Comparison of ENCODE assay signal across 8 cellular contexts in the genomic region with DNA sequence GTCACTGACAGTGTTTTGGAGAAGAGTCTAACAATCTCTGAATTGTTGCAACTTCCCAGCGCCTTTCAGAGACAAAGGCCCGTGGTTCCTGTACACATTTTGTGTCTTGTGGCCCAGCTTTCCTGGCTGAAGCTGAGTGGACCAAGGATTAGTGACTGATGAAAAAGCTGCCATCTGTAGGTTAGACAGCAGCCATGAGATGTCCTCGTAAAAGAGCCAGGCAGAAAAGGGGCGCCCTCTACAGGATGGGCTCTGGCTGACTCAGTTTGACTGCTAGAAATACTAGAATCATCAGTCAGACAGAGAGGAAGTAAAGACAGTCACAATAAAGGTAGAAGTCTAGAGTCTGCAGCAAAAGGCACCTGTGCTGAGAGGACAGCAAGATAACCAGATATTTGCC. TPM values are rescaled to one million over a fixed set of nuclear protein-coding genes. Genes with fewer than 3 reads are reported as not detected.
A peak's percentile ranks its signal among the peaks of the same experiment; 100 is the strongest.
DNase-seq lines count a peak whose midpoint lies in the region; ATAC-seq and TF ChIP-seq lines count a peak whose summit lies in the region.

No MANE protein-coding gene starts in this region.

- ATAC-seq in left lobe of liver, result peak; percentile 59
- ATAC-seq in stimulated activated memory B cell treated with anti-CD40 and anti-IgM and Interleukin-4, amounts not matched to agents 10 μg/mL and 1 μg/mL and 100 μg/mL, for 72 hours, result peak; percentile 65
- no peak for ATAC-seq in HG03108 (IDR thresholded peaks at IDR 0.05; ENCODE audit: unreplicated experiment)
- no peak for ATAC-seq in HG02571 (IDR thresholded peaks at IDR 0.05; ENCODE audit: unreplicated experiment)

- peaks cover 0 to 19% (median 5%) of the 10 kb centered on the region in 10 experiments; a peak in 9 of 20 replicates for H3K4me1 ChIP-seq in BLaER1 treated with 17β-estradiol and CSF1 and Interleukin-3, amounts not matched to agents 10 nM and 100 nM
- H3K4me1 ChIP-seq in HEK293 (ENCODE audit: control insufficient read depth, insufficient read depth, low read length) (peaks cover 6% of the 10 kb centered on the region; the same call in 1 of the 2 replicates), SJSA1 (replicated peaks) (peaks cover 23% of the 10 kb centered on the region), adipocyte (ENCODE audit: control insufficient read depth, insufficient read depth, low read length) (peaks cover 20% of the 10 kb centered on the region)

- no peak overlapping the region for H3K4me3 ChIP-seq in BLaER1 treated with 17β-estradiol and CSF1 and Interleukin-3, amounts not matched to agents 10 nM and 100 nM
- H3K4me3 ChIP-seq in HEK293 (ENCODE audit: low read depth, low read length) (no peak overlapping the region), SJSA1 (no peak overlapping the region), adipocyte (ENCODE audit: low read length) (peak overlapping the region; percentile 23)

- H3K4me1 Mint-ChIP-seq in stimulated activated memory B cell treated with anti-CD40 and anti-IgM and Interleukin-4, amounts not matched to agents 10 μg/mL and 1 μg/mL and 100 μg/mL, for 72 hours, result no peaks in the 10 kb centered on the region

- H3K4me3 Mint-ChIP-seq in stimulated activated memory B cell treated with anti-CD40 and anti-IgM and Interleukin-4, amounts not matched to agents 10 μg/mL and 1 μg/mL and 100 μg/mL, for 72 hours, result no peak overlapping the region

- H4K20me1 ChIP-seq in BLaER1 treated with 17β-estradiol and CSF1 and Interleukin-3, amounts not matched to agents 10 nM and 100 nM, result no peaks in the 10 kb centered on the region

- H3K36me3 ChIP-seq in BLaER1 treated with 17β-estradiol and CSF1 and Interleukin-3, amounts not matched to agents 10 nM and 100 nM, result no peaks in the 10 kb centered on the region
- H3K36me3 ChIP-seq in HEK293 (ENCODE audit: control insufficient read depth in 2 of 2, insufficient read depth in 1 of 2, low read length in 2 of 2), result no peaks in the 10 kb centered on the region
- H3K36me3 ChIP-seq in SJSA1, result no peaks in the 10 kb centered on the region
- no peaks in the 10 kb centered on the region for H3K36me3 ChIP-seq in adipocyte (ENCODE audit: control insufficient read depth, insufficient read depth, low read length, severe bottlenecking)

- POLR2A ChIA-PET in HEK293 (lab: Yijun Ruan, JAX), result interaction anchor here (0.6 kb wide), 1 partner anchor 56 kb away, joined by 9 read pairs; no protein-coding TSS in a partner anchor

- DNase-seq in SJSA1 (ENCODE audit: low read depth in 1 of 2, low spot score in 2 of 2) (peak; percentile 63 to 74), adipocyte (ENCODE audit: low read depth) (peak; percentile 10), left lobe of liver (ENCODE audit: low spot score) (peak; percentile 39)

- no peaks in the 10 kb centered on the region for H3K27me3 Mint-ChIP-seq in stimulated activated memory B cell treated with anti-CD40 and anti-IgM and Interleukin-4, amounts not matched to agents 10 μg/mL and 1 μg/mL and 100 μg/mL, for 72 hours

- H3K9me3 Mint-ChIP-seq in stimulated activated memory B cell treated with anti-CD40 and anti-IgM and Interleukin-4, amounts not matched to agents 10 μg/mL and 1 μg/mL and 100 μg/mL, for 72 hours, result no peaks in the 10 kb centered on the region

- no peak overlapping the region; a peak in 1 of 22 replicates for H3K9ac ChIP-seq in BLaER1 treated with 17β-estradiol and CSF1 and Interleukin-3, amounts not matched to agents 10 nM and 100 nM
- H3K9ac ChIP-seq in adipocyte (ENCODE audit: low read length), result peak overlapping the region; percentile 28

- no peaks in the 10 kb centered on the region for H3K9me3 ChIP-seq in BLaER1 treated with 17β-estradiol and CSF1 and Interleukin-3, amounts not matched to agents 10 nM and 100 nM (replicated peaks in 1 of 11)
- H3K9me3 ChIP-seq in HEK293 (ENCODE audit: control insufficient read depth, insufficient read depth, low read depth, low read length) (no peaks in the 10 kb centered on the region), SJSA1 (replicated peaks) (no peaks in the 10 kb centered on the region), adipocyte (ENCODE audit: control insufficient read depth, low read length) (peaks cover 6% of the 10 kb centered on the region)

- no peaks in the 10 kb centered on the region for H3K27me3 ChIP-seq in BLaER1 treated with 17β-estradiol and CSF1 and Interleukin-3, amounts not matched to agents 10 nM and 100 nM
- H3K27me3 ChIP-seq in SJSA1 (replicated peaks), result no peaks in the 10 kb centered on the region
- no peaks in the 10 kb centered on the region for H3K27me3 ChIP-seq in adipocyte (replicated peaks; ENCODE audit: control insufficient read depth, insufficient read depth, low read length)

- TF ChIP-seq CTCF in HEK293 (tag by site-specific recombination; IDR thresholded peaks at IDR 0.05), result 0 out of 2 replicates have a peak, but pooled peaks have one; percentile 41

- no peak overlapping the region for H3K27ac Mint-ChIP-seq in stimulated activated memory B cell treated with anti-CD40 and anti-IgM and Interleukin-4, amounts not matched to agents 10 μg/mL and 1 μg/mL and 100 μg/mL, for 72 hours

- CTCF ChIA-PET in HEK293 (lab: Yijun Ruan, JAX), result interaction anchor here (0.6 to 1.6 kb wide), 8 partner anchors 10 to 736 kb away, joined by 3 to 6 read pairs (median 3); no protein-coding TSS in a partner anchor

- H3K4me2 ChIP-seq in BLaER1 treated with 17β-estradiol and CSF1 and Interleukin-3, amounts not matched to agents 10 nM and 100 nM, result peak overlapping the region in 6 of 11 experiments; percentile 10 to 55 (median 30); a peak in 9 of 22 replicates

- H3K36me3 Mint-ChIP-seq in stimulated activated memory B cell treated with anti-CD40 and anti-IgM and Interleukin-4, amounts not matched to agents 10 μg/mL and 1 μg/mL and 100 μg/mL, for 72 hours, result no peaks in the 10 kb centered on the region

- peak overlapping the region in 2 of 11 experiments; percentile 42 to 52; a peak in 4 of 22 replicates for H3K27ac ChIP-seq in BLaER1 treated with 17β-estradiol and CSF1 and Interleukin-3, amounts not matched to agents 10 nM and 100 nM
- no peak overlapping the region for H3K27ac ChIP-seq in HEK293 (ENCODE audit: extremely low read depth, low read depth, low read length)
- peak overlapping the region; percentile 78 for H3K27ac ChIP-seq in SJSA1

TF ChIP-seq in HEK293, 187 proteins besides CTCF, POLR2A, EP300 and RAD21:
- TF ChIP-seq ZNF768 (tag by site-specific recombination; IDR thresholded peaks at IDR 0.05) (no peak), GLI4 (tag by site-specific recombination; IDR thresholded peaks at IDR 0.05) (no peak), ZNF654 (tag by site-specific recombination; IDR thresholded peaks at IDR 0.05; ENCODE audit: low read depth) (peak; percentile 34), ZNF140 (tag by site-specific recombination; IDR thresholded peaks at IDR 0.05) (no peak), YY1 (tag by site-specific recombination; IDR thresholded peaks at IDR 0.05) (0 out of 2 replicates have a peak, but pooled peaks have one; percentile 22), ZSCAN30 (tag by site-specific recombination; IDR thresholded peaks at IDR 0.05) (peak; percentile 81)

RNA-seq across cellular contexts. Expression of gene NF1, which starts 26.5 kb away (rescaled TPM):
- total RNA-seq in SJSA1 (2014; rRNA removed; shearing (Covaris generic)), result 22.1 and 30.3 TPM in 2 replicates
- 20.4 TPM for total RNA-seq in left lobe of liver

Comparison
In these comparisons a context has a peak if more than half of its experiments do, and no peak if none do; other contexts are left out.
1. DNase-seq: peak in every context shown above with its lines; median percentile 68 in SJSA1; 39 in left lobe of liver; 10 in adipocyte.
2. ATAC-seq: peak in left lobe of liver (single experiment) and stimulated activated memory B cell treated with anti-CD40 and anti-IgM and Interleukin-4, amounts not matched to agents 10 μg/mL and 1 μg/mL and 100 μg/mL, for 72 hours (single experiment); none in HG03108 (single experiment) and HG02571 (single experiment).